In the genomic region with DNA sequence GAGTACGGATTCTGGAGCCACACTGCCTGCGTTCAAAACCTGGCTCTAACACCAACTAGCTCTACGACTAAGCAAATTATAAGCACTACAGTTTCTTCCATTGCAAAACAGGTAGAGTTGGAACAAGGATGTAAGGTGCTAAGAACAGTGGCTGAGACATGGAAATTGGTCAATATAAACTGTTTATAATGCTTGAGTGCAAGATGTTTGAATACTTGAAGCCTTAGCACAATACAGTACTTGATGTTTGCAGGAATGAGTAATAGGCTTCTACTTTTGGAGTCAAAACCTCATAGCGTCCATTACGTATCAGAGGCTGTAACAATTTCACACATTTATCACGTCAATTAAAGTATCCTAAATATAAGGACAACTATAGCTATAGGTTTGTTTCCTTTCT, we compare ENCODE assay signal across 1 cellular context.
TF ChIP-seq lines count a peak whose summit lies in the region.

No MANE protein-coding gene starts in this region.

TF ChIP-seq in IMR-90, 13 proteins besides CTCF, POLR2A, EP300 and RAD21:
- no peak for TF ChIP-seq CHD1 (IDR thresholded peaks at IDR 0.05; ENCODE audit: low read depth, low read length)
- TF ChIP-seq BHLHE40 (IDR thresholded peaks at IDR 0.05; ENCODE audit: low read depth, low read length), result no peak
- no peak for TF ChIP-seq MAFK (IDR thresholded peaks at IDR 0.05; ENCODE audit: low read depth, low read length)
